Comparison of ENCODE assay signal across 3 cellular contexts in genomic region chr1:100146958-100147357, GRCh38.
TF ChIP-seq lines count a peak whose summit lies in the region.

No MANE protein-coding gene starts in this region.

TF ChIP-seq in SK-N-SH treated with all-trans-retinoic acid at 6 μM for 48 hours, 23 proteins besides CTCF, POLR2A, EP300 and RAD21 (continued from another document):
- TF ChIP-seq PATZ1 (CRISPR knock-in tag; IDR thresholded peaks at IDR 0.05; ENCODE audit: borderline replicate concordance) = no peak
- TF ChIP-seq ESRRG (CRISPR knock-in tag; IDR thresholded peaks at IDR 0.05) = no peak
- peak; percentile 82; the same call in 1 of the 2 replicates for TF ChIP-seq ZFP3 (CRISPR knock-in tag; IDR thresholded peaks at IDR 0.05)
- TF ChIP-seq OSR1 (CRISPR knock-in tag; IDR thresholded peaks at IDR 0.05) = no peak
- no peak for TF ChIP-seq TCF4 (CRISPR knock-in tag; IDR thresholded peaks at IDR 0.05; ENCODE audit: borderline replicate concordance)
TF ChIP-seq in SK-N-SH treated with all-trans-retinoic acid at 6 μM for 48 hours: peak in this region for 1.

TF ChIP-seq in SK-N-SH, 30 proteins besides CTCF, POLR2A, EP300 and RAD21 (continued from another document):
- TF ChIP-seq FOSL2 (IDR thresholded peaks at IDR 0.05; ENCODE audit: borderline replicate concordance, low read depth) (no peak), POLR2AphosphoS5 (IDR thresholded peaks at IDR 0.05; ENCODE audit: low read depth, low read length) (no peak), CHD2 (IDR thresholded peaks at IDR 0.05; ENCODE audit: low read length, partially characterized antibody) (no peak), IRF3 (IDR thresholded peaks at IDR 0.05; ENCODE audit: low read depth, low read length) (no peak), YY1 (IDR thresholded peaks at IDR 0.05; ENCODE audit: low read depth) (no peak), MXI1 (IDR thresholded peaks at IDR 0.05; ENCODE audit: low read depth, low read length) (no peak), MEF2A (IDR thresholded peaks at IDR 0.05; ENCODE audit: borderline replicate concordance, low read depth) (no peak), GABPA (IDR thresholded peaks at IDR 0.05; ENCODE audit: low read depth) (no peak)
- TF ChIP-seq, protein P1, sequence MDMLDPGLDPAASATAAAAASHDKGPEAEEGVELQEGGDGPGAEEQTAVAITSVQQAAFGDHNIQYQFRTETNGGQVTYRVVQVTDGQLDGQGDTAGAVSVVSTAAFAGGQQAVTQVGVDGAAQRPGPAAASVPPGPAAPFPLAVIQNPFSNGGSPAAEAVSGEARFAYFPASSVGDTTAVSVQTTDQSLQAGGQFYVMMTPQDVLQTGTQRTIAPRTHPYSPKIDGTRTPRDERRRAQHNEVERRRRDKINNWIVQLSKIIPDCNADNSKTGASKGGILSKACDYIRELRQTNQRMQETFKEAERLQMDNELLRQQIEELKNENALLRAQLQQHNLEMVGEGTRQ (IDR thresholded peaks at IDR 0.05; ENCODE audit: borderline replicate concordance, low read depth, low read length) = no peak
- TF ChIP-seq, protein P2, sequence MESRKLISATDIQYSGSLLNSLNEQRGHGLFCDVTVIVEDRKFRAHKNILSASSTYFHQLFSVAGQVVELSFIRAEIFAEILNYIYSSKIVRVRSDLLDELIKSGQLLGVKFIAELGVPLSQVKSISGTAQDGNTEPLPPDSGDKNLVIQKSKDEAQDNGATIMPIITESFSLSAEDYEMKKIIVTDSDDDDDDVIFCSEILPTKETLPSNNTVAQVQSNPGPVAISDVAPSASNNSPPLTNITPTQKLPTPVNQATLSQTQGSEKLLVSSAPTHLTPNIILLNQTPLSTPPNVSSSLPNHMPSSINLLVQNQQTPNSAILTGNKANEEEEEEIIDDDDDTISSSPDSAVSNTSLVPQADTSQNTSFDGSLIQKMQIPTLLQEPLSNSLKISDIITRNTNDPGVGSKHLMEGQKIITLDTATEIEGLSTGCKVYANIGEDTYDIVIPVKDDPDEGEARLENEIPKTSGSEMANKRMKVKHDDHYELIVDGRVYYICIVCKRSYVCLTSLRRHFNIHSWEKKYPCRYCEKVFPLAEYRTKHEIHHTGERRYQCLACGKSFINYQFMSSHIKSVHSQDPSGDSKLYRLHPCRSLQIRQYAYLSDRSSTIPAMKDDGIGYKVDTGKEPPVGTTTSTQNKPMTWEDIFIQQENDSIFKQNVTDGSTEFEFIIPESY (IDR thresholded peaks at IDR 0.05; ENCODE audit: borderline replicate concordance, low read depth) = no peak

TF ChIP-seq in GM23338, 12 proteins besides CTCF, POLR2A, EP300 and RAD21 (continued from another document):
- no peak for TF ChIP-seq ZNF462 (CRISPR knock-in tag; IDR thresholded peaks at IDR 0.05)
- no peak for TF ChIP-seq CREB1 (CRISPR knock-in tag; IDR thresholded peaks at IDR 0.05; ENCODE audit: low read depth)
- TF ChIP-seq ZNF331 (CRISPR knock-in tag; IDR thresholded peaks at IDR 0.05; ENCODE audit: low read depth) = no peak
- TF ChIP-seq REST (IDR thresholded peaks at IDR 0.05; ENCODE audit: unreplicated experiment) = no peak
- no peak for TF ChIP-seq ZNF114 (CRISPR knock-in tag; IDR thresholded peaks at IDR 0.05)
- TF ChIP-seq EZH2 (IDR thresholded peaks at IDR 0.05; ENCODE audit: low read depth, unreplicated experiment) = no peak
- TF ChIP-seq, protein P3, sequence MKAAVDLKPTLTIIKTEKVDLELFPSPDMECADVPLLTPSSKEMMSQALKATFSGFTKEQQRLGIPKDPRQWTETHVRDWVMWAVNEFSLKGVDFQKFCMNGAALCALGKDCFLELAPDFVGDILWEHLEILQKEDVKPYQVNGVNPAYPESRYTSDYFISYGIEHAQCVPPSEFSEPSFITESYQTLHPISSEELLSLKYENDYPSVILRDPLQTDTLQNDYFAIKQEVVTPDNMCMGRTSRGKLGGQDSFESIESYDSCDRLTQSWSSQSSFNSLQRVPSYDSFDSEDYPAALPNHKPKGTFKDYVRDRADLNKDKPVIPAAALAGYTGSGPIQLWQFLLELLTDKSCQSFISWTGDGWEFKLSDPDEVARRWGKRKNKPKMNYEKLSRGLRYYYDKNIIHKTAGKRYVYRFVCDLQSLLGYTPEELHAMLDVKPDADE (IDR thresholded peaks at IDR 0.05) = no peak
- TF ChIP-seq STAT1 (IDR thresholded peaks at IDR 0.05; ENCODE audit: unreplicated experiment) = no peak
